1 cellular context compared by ENCODE assay signal in the genomic region with DNA sequence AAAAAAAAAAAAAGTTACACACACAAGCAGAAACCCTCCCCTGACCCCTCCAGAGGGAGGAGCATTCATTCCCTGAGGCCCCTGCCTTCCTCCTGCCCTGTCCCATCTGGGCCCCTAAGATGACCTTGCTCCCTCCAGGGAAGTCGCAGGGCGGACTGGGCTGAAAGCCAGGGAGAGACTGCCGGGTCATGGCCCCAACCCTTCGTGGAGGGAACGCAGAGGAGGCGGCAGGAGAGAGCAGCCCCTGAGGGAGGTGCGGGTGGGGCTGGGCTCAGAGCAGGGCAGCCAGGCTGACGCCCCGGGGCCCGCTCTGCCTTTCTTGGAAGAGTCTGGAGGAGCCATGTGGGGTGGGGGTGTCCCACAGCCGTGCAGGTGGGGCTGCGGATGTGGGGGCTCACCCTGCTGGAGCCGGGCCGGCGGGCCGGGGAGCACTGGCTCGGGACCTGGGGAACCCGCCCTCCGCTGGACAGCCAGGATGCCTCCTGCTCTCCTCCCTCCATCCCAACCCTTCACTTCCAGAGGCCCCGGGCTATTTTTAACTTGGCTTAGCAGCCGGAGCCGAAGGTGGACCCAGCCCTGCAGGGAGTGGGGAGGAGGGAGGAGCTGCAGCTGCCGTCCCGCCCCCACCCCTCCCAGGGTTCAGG.
TF ChIP-seq lines count a peak whose summit lies in the region.

No MANE protein-coding gene starts in this region.

TF ChIP-seq in K562, 482 proteins besides CTCF, POLR2A, EP300 and RAD21 (continued from another document and continues in another):
- no peak for TF ChIP-seq MCM3 (IDR thresholded peaks at IDR 0.05)
- TF ChIP-seq SMARCE1 (IDR thresholded peaks at IDR 0.05), result 0 out of 2 replicates have a peak, but pooled peaks have one; percentile 58
- no peak for TF ChIP-seq ZNF436 (CRISPR knock-in tag; IDR thresholded peaks at IDR 0.05)
- TF ChIP-seq NFE2 (IDR thresholded peaks at IDR 0.05; ENCODE audit: low read depth), result peak; percentile 41; the same call in 1 of the 2 replicates
- no peak for TF ChIP-seq HNRNPLL (IDR thresholded peaks at IDR 0.05; ENCODE audit: low read depth, low read length, poor library complexity, severe bottlenecking)
- TF ChIP-seq, protein P1, sequence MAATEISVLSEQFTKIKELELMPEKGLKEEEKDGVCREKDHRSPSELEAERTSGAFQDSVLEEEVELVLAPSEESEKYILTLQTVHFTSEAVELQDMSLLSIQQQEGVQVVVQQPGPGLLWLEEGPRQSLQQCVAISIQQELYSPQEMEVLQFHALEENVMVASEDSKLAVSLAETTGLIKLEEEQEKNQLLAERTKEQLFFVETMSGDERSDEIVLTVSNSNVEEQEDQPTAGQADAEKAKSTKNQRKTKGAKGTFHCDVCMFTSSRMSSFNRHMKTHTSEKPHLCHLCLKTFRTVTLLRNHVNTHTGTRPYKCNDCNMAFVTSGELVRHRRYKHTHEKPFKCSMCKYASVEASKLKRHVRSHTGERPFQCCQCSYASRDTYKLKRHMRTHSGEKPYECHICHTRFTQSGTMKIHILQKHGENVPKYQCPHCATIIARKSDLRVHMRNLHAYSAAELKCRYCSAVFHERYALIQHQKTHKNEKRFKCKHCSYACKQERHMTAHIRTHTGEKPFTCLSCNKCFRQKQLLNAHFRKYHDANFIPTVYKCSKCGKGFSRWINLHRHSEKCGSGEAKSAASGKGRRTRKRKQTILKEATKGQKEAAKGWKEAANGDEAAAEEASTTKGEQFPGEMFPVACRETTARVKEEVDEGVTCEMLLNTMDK (IDR thresholded peaks at IDR 0.05; ENCODE audit: borderline replicate concordance, insufficient read depth, low read depth, low read length, poor library complexity, severe bottlenecking), result no peak
- TF ChIP-seq, protein P2, sequence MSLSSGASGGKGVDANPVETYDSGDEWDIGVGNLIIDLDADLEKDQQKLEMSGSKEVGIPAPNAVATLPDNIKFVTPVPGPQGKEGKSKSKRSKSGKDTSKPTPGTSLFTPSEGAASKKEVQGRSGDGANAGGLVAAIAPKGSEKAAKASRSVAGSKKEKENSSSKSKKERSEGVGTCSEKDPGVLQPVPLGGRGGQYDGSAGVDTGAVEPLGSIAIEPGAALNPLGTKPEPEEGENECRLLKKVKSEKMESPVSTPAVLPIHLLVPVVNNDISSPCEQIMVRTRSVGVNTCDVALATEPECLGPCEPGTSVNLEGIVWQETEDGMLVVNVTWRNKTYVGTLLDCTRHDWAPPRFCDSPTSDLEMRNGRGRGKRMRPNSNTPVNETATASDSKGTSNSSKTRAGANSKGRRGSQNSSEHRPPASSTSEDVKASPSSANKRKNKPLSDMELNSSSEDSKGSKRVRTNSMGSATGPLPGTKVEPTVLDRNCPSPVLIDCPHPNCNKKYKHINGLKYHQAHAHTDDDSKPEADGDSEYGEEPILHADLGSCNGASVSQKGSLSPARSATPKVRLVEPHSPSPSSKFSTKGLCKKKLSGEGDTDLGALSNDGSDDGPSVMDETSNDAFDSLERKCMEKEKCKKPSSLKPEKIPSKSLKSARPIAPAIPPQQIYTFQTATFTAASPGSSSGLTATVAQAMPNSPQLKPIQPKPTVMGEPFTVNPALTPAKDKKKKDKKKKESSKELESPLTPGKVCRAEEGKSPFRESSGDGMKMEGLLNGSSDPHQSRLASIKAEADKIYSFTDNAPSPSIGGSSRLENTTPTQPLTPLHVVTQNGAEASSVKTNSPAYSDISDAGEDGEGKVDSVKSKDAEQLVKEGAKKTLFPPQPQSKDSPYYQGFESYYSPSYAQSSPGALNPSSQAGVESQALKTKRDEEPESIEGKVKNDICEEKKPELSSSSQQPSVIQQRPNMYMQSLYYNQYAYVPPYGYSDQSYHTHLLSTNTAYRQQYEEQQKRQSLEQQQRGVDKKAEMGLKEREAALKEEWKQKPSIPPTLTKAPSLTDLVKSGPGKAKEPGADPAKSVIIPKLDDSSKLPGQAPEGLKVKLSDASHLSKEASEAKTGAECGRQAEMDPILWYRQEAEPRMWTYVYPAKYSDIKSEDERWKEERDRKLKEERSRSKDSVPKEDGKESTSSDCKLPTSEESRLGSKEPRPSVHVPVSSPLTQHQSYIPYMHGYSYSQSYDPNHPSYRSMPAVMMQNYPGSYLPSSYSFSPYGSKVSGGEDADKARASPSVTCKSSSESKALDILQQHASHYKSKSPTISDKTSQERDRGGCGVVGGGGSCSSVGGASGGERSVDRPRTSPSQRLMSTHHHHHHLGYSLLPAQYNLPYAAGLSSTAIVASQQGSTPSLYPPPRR (CRISPR knock-in tag; IDR thresholded peaks at IDR 0.05; ENCODE audit: borderline replicate concordance), result no peak
- no peak for TF ChIP-seq RBM34 (IDR thresholded peaks at IDR 0.05; ENCODE audit: borderline replicate concordance, insufficient read depth, low read length)
- TF ChIP-seq, protein P3, sequence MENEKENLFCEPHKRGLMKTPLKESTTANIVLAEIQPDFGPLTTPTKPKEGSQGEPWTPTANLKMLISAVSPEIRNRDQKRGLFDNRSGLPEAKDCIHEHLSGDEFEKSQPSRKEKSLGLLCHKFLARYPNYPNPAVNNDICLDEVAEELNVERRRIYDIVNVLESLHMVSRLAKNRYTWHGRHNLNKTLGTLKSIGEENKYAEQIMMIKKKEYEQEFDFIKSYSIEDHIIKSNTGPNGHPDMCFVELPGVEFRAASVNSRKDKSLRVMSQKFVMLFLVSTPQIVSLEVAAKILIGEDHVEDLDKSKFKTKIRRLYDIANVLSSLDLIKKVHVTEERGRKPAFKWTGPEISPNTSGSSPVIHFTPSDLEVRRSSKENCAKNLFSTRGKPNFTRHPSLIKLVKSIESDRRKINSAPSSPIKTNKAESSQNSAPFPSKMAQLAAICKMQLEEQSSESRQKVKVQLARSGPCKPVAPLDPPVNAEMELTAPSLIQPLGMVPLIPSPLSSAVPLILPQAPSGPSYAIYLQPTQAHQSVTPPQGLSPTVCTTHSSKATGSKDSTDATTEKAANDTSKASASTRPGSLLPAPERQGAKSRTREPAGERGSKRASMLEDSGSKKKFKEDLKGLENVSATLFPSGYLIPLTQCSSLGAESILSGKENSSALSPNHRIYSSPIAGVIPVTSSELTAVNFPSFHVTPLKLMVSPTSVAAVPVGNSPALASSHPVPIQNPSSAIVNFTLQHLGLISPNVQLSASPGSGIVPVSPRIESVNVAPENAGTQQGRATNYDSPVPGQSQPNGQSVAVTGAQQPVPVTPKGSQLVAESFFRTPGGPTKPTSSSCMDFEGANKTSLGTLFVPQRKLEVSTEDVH (IDR thresholded peaks at IDR 0.05; ENCODE audit: low read depth, partially characterized antibody), result no peak
- TF ChIP-seq MBD2 (IDR thresholded peaks at IDR 0.05; ENCODE audit: borderline replicate concordance, low read depth), result no peak
- no peak for TF ChIP-seq XRCC4 (IDR thresholded peaks at IDR 0.05; ENCODE audit: extremely low read depth, insufficient read depth, insufficient read length)
- TF ChIP-seq PHB (CRISPR knock-in tag; IDR thresholded peaks at IDR 0.05), result no peak
- no peak for TF ChIP-seq BRD9 (IDR thresholded peaks at IDR 0.05; ENCODE audit: low read depth, partially characterized antibody)
- no peak for TF ChIP-seq MCM7 (IDR thresholded peaks at IDR 0.05)
- peak; percentile 92 for TF ChIP-seq ZNF263 (CRISPR knock-in tag; IDR thresholded peaks at IDR 0.05; ENCODE audit: borderline replicate concordance)
- TF ChIP-seq, protein P4, sequence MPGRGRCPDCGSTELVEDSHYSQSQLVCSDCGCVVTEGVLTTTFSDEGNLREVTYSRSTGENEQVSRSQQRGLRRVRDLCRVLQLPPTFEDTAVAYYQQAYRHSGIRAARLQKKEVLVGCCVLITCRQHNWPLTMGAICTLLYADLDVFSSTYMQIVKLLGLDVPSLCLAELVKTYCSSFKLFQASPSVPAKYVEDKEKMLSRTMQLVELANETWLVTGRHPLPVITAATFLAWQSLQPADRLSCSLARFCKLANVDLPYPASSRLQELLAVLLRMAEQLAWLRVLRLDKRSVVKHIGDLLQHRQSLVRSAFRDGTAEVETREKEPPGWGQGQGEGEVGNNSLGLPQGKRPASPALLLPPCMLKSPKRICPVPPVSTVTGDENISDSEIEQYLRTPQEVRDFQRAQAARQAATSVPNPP (IDR thresholded peaks at IDR 0.05; ENCODE audit: borderline replicate concordance, insufficient read depth, insufficient read length), result no peak
- TF ChIP-seq SOX6 (IDR thresholded peaks at IDR 0.05), result no peak
- TF ChIP-seq LEF1 (IDR thresholded peaks at IDR 0.05), result 0 out of 2 replicates have a peak, but pooled peaks have one; percentile 30
- TF ChIP-seq NFYB (IDR thresholded peaks at IDR 0.05; ENCODE audit: extremely low read depth, insufficient read length), result no peak
- TF ChIP-seq, protein P5, sequence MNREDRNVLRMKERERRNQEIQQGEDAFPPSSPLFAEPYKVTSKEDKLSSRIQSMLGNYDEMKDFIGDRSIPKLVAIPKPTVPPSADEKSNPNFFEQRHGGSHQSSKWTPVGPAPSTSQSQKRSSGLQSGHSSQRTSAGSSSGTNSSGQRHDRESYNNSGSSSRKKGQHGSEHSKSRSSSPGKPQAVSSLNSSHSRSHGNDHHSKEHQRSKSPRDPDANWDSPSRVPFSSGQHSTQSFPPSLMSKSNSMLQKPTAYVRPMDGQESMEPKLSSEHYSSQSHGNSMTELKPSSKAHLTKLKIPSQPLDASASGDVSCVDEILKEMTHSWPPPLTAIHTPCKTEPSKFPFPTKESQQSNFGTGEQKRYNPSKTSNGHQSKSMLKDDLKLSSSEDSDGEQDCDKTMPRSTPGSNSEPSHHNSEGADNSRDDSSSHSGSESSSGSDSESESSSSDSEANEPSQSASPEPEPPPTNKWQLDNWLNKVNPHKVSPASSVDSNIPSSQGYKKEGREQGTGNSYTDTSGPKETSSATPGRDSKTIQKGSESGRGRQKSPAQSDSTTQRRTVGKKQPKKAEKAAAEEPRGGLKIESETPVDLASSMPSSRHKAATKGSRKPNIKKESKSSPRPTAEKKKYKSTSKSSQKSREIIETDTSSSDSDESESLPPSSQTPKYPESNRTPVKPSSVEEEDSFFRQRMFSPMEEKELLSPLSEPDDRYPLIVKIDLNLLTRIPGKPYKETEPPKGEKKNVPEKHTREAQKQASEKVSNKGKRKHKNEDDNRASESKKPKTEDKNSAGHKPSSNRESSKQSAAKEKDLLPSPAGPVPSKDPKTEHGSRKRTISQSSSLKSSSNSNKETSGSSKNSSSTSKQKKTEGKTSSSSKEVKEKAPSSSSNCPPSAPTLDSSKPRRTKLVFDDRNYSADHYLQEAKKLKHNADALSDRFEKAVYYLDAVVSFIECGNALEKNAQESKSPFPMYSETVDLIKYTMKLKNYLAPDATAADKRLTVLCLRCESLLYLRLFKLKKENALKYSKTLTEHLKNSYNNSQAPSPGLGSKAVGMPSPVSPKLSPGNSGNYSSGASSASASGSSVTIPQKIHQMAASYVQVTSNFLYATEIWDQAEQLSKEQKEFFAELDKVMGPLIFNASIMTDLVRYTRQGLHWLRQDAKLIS (CRISPR knock-in tag; IDR thresholded peaks at IDR 0.05), result no peak
- no peak for TF ChIP-seq ZBED1 (IDR thresholded peaks at IDR 0.05)
- no peak for TF ChIP-seq ZBTB17 (CRISPR knock-in tag; IDR thresholded peaks at IDR 0.05)
- TF ChIP-seq, protein P6, sequence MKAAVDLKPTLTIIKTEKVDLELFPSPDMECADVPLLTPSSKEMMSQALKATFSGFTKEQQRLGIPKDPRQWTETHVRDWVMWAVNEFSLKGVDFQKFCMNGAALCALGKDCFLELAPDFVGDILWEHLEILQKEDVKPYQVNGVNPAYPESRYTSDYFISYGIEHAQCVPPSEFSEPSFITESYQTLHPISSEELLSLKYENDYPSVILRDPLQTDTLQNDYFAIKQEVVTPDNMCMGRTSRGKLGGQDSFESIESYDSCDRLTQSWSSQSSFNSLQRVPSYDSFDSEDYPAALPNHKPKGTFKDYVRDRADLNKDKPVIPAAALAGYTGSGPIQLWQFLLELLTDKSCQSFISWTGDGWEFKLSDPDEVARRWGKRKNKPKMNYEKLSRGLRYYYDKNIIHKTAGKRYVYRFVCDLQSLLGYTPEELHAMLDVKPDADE (conservative IDR thresholded peaks at IDR 0.05; ENCODE audit: control insufficient read depth, low read depth, low read length), result 0 out of 2 replicates have a peak, but pooled peaks have one; percentile 48
- TF ChIP-seq POLR2H (tag; IDR thresholded peaks at IDR 0.05; ENCODE audit: low read depth), result no peak
- no peak for TF ChIP-seq ZNF696 (CRISPR knock-in tag; conservative IDR thresholded peaks at IDR 0.05)
- TF ChIP-seq, protein P7, sequence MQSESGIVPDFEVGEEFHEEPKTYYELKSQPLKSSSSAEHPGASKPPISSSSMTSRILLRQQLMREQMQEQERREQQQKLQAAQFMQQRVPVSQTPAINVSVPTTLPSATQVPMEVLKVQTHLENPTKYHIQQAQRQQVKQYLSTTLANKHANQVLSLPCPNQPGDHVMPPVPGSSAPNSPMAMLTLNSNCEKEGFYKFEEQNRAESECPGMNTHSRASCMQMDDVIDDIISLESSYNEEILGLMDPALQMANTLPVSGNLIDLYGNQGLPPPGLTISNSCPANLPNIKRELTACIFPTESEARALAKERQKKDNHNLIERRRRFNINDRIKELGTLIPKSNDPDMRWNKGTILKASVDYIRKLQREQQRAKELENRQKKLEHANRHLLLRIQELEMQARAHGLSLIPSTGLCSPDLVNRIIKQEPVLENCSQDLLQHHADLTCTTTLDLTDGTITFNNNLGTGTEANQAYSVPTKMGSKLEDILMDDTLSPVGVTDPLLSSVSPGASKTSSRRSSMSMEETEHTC (IDR thresholded peaks at IDR 0.05), result 0 out of 2 replicates have a peak, but pooled peaks have one; percentile 9
- peak; percentile 42 for TF ChIP-seq CBFA2T3 (IDR thresholded peaks at IDR 0.05)
- TF ChIP-seq ZNF75A (CRISPR knock-in tag; IDR thresholded peaks at IDR 0.05), result no peak
- TF ChIP-seq, protein P8, sequence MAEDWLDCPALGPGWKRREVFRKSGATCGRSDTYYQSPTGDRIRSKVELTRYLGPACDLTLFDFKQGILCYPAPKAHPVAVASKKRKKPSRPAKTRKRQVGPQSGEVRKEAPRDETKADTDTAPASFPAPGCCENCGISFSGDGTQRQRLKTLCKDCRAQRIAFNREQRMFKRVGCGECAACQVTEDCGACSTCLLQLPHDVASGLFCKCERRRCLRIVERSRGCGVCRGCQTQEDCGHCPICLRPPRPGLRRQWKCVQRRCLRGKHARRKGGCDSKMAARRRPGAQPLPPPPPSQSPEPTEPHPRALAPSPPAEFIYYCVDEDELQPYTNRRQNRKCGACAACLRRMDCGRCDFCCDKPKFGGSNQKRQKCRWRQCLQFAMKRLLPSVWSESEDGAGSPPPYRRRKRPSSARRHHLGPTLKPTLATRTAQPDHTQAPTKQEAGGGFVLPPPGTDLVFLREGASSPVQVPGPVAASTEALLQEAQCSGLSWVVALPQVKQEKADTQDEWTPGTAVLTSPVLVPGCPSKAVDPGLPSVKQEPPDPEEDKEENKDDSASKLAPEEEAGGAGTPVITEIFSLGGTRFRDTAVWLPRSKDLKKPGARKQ (CRISPR knock-in tag; IDR thresholded peaks at IDR 0.05), result no peak
- TF ChIP-seq SRSF7 (optimal IDR thresholded peaks at IDR 0.05; ENCODE audit: low read depth, low read length), result no peak
- TF ChIP-seq, protein P9, sequence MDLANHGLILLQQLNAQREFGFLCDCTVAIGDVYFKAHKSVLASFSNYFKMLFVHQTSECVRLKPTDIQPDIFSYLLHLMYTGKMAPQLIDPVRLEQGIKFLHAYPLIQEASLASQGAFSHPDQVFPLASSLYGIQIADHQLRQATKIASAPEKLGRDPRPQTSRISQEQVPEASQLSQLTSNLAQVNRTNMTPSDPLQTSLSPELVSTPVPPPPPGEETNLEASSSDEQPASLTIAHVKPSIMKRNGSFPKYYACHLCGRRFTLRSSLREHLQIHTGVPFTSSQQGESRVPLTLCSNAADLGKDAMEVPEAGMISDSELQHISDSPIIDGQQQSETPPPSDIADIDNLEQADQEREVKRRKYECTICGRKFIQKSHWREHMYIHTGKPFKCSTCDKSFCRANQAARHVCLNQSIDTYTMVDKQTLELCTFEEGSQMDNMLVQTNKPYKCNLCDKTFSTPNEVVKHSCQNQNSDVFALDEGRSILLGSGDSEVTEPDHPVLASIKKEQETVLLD (IDR thresholded peaks at IDR 0.05), result no peak
- TF ChIP-seq L3MBTL2 (IDR thresholded peaks at IDR 0.05), result no peak
- TF ChIP-seq PCBP2 (IDR thresholded peaks at IDR 0.05; ENCODE audit: low read depth, low read length, poor library complexity, severe bottlenecking), result no peak
- peak; percentile 50 for TF ChIP-seq DPF2 (IDR thresholded peaks at IDR 0.05)
